In genomic region chr1:74732960-74733615, GRCh38 we compare ENCODE assay signal across 8 cellular contexts. TPM values are rescaled to one million over a fixed set of nuclear protein-coding genes. Genes with fewer than 3 reads are reported as not detected.
A peak's percentile ranks its signal among the peaks of the same experiment; 100 is the strongest.
DNase-seq lines count a peak whose midpoint lies in the region; TF ChIP-seq lines count a peak whose summit lies in the region.

CRYZ (minus strand) TSS chr1:74733050; CDS start chr1:74724821, 8,229 bp downstream.
A gene with protein sequence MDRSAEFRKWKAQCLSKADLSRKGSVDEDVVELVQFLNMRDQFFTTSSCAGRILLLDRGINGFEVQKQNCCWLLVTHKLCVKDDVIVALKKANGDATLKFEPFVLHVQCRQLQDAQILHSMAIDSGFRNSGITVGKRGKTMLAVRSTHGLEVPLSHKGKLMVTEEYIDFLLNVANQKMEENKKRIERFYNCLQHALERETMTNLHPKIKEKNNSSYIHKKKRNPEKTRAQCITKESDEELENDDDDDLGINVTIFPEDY (plus strand): TSS chr1:74733152. CDS start chr1:74733245, 93 bp downstream.

- H3K27me3 ChIP-seq in endodermal cell (ENCODE audit: control insufficient read depth, insufficient read depth, low read length, poor library complexity, severe bottlenecking) = no peaks in the 10 kb centered on the region

- peaks cover 19% of the 10 kb centered on the region for H3K36me3 Mint-ChIP-seq in endodermal cell (ENCODE audit: low read depth)

- 27 to 37% methylated on average over 8 to 30 of the region's 30 CpGs for WGBS in endodermal cell (ENCODE audit: insufficient coverage in 1 of 2, insufficient read length in 1 of 2), 2 experiments

- H3K4me3 Mint-ChIP-seq in endodermal cell = peak within 1 kb of the TSS; percentile 73

- DNase-seq in CMK (ENCODE audit: low read depth) (peak; percentile 71), GM20000 (ENCODE audit: low spot score) (peak; percentile 73), HT-29 (ENCODE audit: low spot score) (peak; percentile 86), NOMO-1 treated with DMSO at 0.1 percent for 48 hours (lab: John Stamatoyannopoulos, UW; ENCODE audit: unreplicated experiment) (peak; percentile 89), endodermal cell (no peak), mesenteric fat pad (ENCODE audit: low spot score) (no peak)
- peak; percentile 68 to 69 for DNase-seq in activated CD8-positive, alpha-beta memory T cell treated with anti-CD3 and anti-CD28 coated beads for 4 hours (ENCODE audit: low read depth in 2 of 2)
- peak; percentile 50 for DNase-seq in stimulated activated CD8-positive, alpha-beta memory T cell treated with anti-CD3 and anti-CD28 coated beads, Interleukin-15, amount 100 ng/mL, for 24 hours (ENCODE audit: low read depth)

- peak within 1 kb of the TSS; percentile 93 for H3K27ac ChIP-seq in endodermal cell (ENCODE audit: low read depth, low read length)

- peak within 1 kb of the TSS; percentile 94 for H3K4me3 ChIP-seq in endodermal cell (ENCODE audit: low read length)

- peak within 1 kb of the TSS; percentile 94 for H3K27ac Mint-ChIP-seq in endodermal cell

- peaks cover 16% of the 10 kb centered on the region for H3K4me1 Mint-ChIP-seq in endodermal cell

- TF ChIP-seq CTCF in GM20000 (IDR thresholded peaks at IDR 0.05; ENCODE audit: extremely low read depth, missing control alignments) = no peak
- TF ChIP-seq CTCF in endodermal cell (conservative IDR thresholded peaks at IDR 0.05) = no peak

- no peaks in the 10 kb centered on the region for H3K9me3 ChIP-seq in endodermal cell (ENCODE audit: control insufficient read depth, low read length)

- H3K9ac ChIP-seq in endodermal cell (ENCODE audit: extremely low read depth, low read length, poor library complexity, severe bottlenecking) = peak within 1 kb of the TSS; percentile 84

- H3K27me3 Mint-ChIP-seq in endodermal cell (ENCODE audit: insufficient read depth) = peaks cover 2% of the 10 kb centered on the region

- peaks cover 2% of the 10 kb centered on the region for H3K9me3 Mint-ChIP-seq in endodermal cell

- peaks cover 21% of the 10 kb centered on the region for H3K36me3 ChIP-seq in endodermal cell (ENCODE audit: control insufficient read depth, insufficient read depth, low read length)

- peaks cover 2% of the 10 kb centered on the region for H3K4me1 ChIP-seq in endodermal cell (ENCODE audit: control insufficient read depth, insufficient read depth, low read length)

RNA-seq across cellular contexts. Expression of gene CRYZ, which starts in this region (rescaled TPM):
- 66.0 and 67.1 TPM in 2 replicates for total RNA-seq in HT-29 (2014; rRNA removed; shearing (Covaris generic))
- total RNA-seq in endodermal cell (10 to 100 TPM; 17.4 to 30.6 TPM), mesenteric fat pad (14.8 TPM)
- polyA plus RNA-seq in endodermal cell (2013, experiment 1 of 2) = 43.6 TPM
- polyA plus RNA-seq in endodermal cell (2013, experiment 2 of 2) = 39.6 TPM

RNA-seq across cellular contexts. Expression of the second gene that starts in this region (rescaled TPM):
- total RNA-seq in HT-29 (2014; rRNA removed; shearing (Covaris generic)) = 7.7 and 10.8 TPM in 2 replicates
- total RNA-seq in endodermal cell = 10 to 100 TPM; 14.8 to 18.9 TPM
- polyA plus RNA-seq in endodermal cell (2013, experiment 1 of 2) = 18.7 TPM
- 18.6 TPM for polyA plus RNA-seq in endodermal cell (2013, experiment 2 of 2)
- total RNA-seq in mesenteric fat pad = 17.9 TPM

Comparison
In these comparisons a context has a peak if more than half of its experiments do, and no peak if none do; other contexts are left out.
1. DNase-seq: peak in CMK (single experiment), GM20000 (single experiment), HT-29 (single experiment), NOMO-1 treated with DMSO at 0.1 percent for 48 hours (single experiment), activated CD8-positive, alpha-beta memory T cell treated with anti-CD3 and anti-CD28 coated beads for 4 hours (2 of 2) and stimulated activated CD8-positive, alpha-beta memory T cell treated with anti-CD3 and anti-CD28 coated beads, Interleukin-15, amount 100 ng/mL, for 24 hours (single experiment); none in endodermal cell (single experiment) and mesenteric fat pad (single experiment).